In the genomic region with DNA sequence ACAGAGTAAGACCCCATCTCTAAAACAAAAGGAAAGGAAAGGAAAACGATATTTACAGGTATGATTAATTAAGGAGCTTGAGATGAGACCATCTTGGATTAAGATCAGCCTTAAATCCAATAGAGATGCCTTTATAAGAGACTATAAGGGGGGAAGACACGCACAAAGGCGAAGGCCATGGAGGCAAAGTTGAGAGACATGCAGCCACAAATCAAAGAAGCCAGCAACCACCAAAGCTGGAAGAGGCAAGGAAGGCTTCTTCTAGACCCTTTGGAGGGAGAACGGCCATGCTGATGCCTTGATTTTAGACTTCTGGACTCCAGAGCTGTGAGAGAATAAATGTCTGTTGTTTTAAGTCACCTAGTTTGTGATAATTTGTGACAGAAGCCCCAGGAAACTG, we compare ENCODE assay signal across 32 cellular contexts.
"Had no signal": no experiment of that assay in that cellular context is flagged by ENCODE, and none has a peak within 500 bp of the region (broad histone marks: within the 10 kb centered on the region; RNA-seq: fewer than 3 reads in every experiment).

No MANE protein-coding gene starts in this region.

- DNase-seq: activated B cell treated with CpG ODN at 0.5 μM for 24 hours; activated CD4-positive, alpha-beta memory T cell treated with anti-CD3 and anti-CD28 coated beads for 36 hours; activated CD4-positive, alpha-beta T cell treated with anti-CD3 and anti-CD28 coated beads for 4 hours; activated CD4-positive, alpha-beta T cell treated with anti-CD3 and anti-CD28 coated beads, Interleukin-2, amount 10 ng/mL, durations not matched to agents 24 days and 14 days; activated CD4-positive, alpha-beta T cell treated with anti-CD3 and anti-CD28 coated beads, Interleukin-2, amount 50 U/mL, for 1 hour; activated CD4-positive, alpha-beta T cell treated with anti-CD3 and anti-CD28 coated beads, Interleukin-2, amount 50 U/mL, for 4 hours; activated CD4-positive, CD25-positive, alpha-beta regulatory T cell treated with anti-CD3 and anti-CD28 coated beads, Interleukin-2, amount 50 U/mL, for 72 hours; activated CD8-positive, alpha-beta memory T cell treated with anti-CD3 and anti-CD28 coated beads, Interleukin-2, amount 50 U/mL, for 4 hours; activated CD8-positive, alpha-beta T cell treated with anti-CD3 and anti-CD28 coated beads for 36 hours; activated effector memory CD4-positive, alpha-beta T cell treated with Interleukin-2 at 50 U/mL for 16 hours; activated gamma-delta T cell; activated naive CD4-positive, alpha-beta T cell treated with anti-CD3 and anti-CD28 coated beads, Interleukin-2, amount 10 ng/mL, durations not matched to agents 7 days and 5 days; activated naive CD4-positive, alpha-beta T cell treated with Interleukin-2 at 50 U/mL for 16 hours; activated naive CD8-positive, alpha-beta T cell treated with anti-CD3 and anti-CD28 coated beads, Interleukin-2, amount 10 ng/mL, durations not matched to agents 7 days and 5 days; activated naive CD8-positive, alpha-beta T cell treated with anti-CD3 and anti-CD28 coated beads, Interleukin-2, amount 50 U/mL, for 24 hours; activated T-cell treated with anti-CD3 and anti-CD28 coated beads for 4 hours; activated T-cell treated with anti-CD3 and anti-CD28 coated beads, Interleukin-2, amount 50 U/mL, for 1 hour; activated T-cell treated with anti-CD3 and anti-CD28 coated beads, Interleukin-2, amount 50 U/mL, for 4 hours; activated T-cell treated with anti-CD3 and anti-CD28 coated beads, Interleukin-2, amount 50 U/mL, for 72 hours; amygdala; anterior cingulate cortex; caudate nucleus; cerebellar nuclear complex; T-helper 1 cell; T-helper 2 cell; T-helper 9 cell had no signal

- ATAC-seq: activated CD8-positive, alpha-beta T cell treated with anti-CD3 and anti-CD28 coated beads for 36 hours; activated naive CD8-positive, alpha-beta T cell treated with anti-CD3 and anti-CD28 coated beads, Interleukin-2, amount 50 U/mL, for 24 hours; activated T-cell treated with anti-CD3 and anti-CD28 coated beads, Interleukin-2, amount 50 U/mL, for 4 hours; activated T-cell treated with anti-CD3 and anti-CD28 coated beads, Interleukin-2, amount 50 U/mL, for 72 hours had no signal

- H3K27ac Mint-ChIP-seq: activated B cell treated with CpG ODN at 0.5 μM for 24 hours; activated CD4-positive, alpha-beta memory T cell treated with anti-CD3 and anti-CD28 coated beads for 36 hours; activated CD4-positive, alpha-beta T cell treated with anti-CD3 and anti-CD28 coated beads, Interleukin-2, amount 10 ng/mL, durations not matched to agents 24 days and 14 days; activated CD8-positive, alpha-beta T cell treated with anti-CD3 and anti-CD28 coated beads for 36 hours; activated naive CD4-positive, alpha-beta T cell treated with anti-CD3 and anti-CD28 coated beads, Interleukin-2, amount 10 ng/mL, durations not matched to agents 7 days and 5 days; activated naive CD8-positive, alpha-beta T cell; activated naive CD8-positive, alpha-beta T cell treated with anti-CD3 and anti-CD28 coated beads, Interleukin-2, amount 10 ng/mL, durations not matched to agents 7 days and 5 days; activated naive CD8-positive, alpha-beta T cell treated with anti-CD3 and anti-CD28 coated beads, Interleukin-2, amount 50 U/mL, for 24 hours; activated T-cell treated with anti-CD3 and anti-CD28 coated beads, Interleukin-2, amount 50 U/mL, for 72 hours; activated T-helper 2 cell treated with anti-CD3 and anti-CD28 coated beads, Interferon-gamma antibody, Interleukin-2, Interleukin-4, amounts not matched to agents 10 μg/mL and 5 μg/mL and 100 μg/mL, durations not matched to agents 14 hours and 24 hours and 36 hours; T-helper 1 cell treated with Interleukin-12 subunit alpha and Interleukin-12 subunit beta and Interleukin-4 antibody, amounts not matched to agents 30 μg/mL and 1 μg/mL, for 36 hours; T-helper 2 cell treated with Interferon-gamma antibody and Interleukin-4, amounts not matched to agents 5 μg/mL and 100 μg/mL, for 36 hours had no signal

- H3K9me3 Mint-ChIP-seq: activated B cell treated with CpG ODN at 0.5 μM for 24 hours; activated CD4-positive, alpha-beta memory T cell treated with anti-CD3 and anti-CD28 coated beads for 36 hours; activated CD8-positive, alpha-beta T cell treated with anti-CD3 and anti-CD28 coated beads for 36 hours; activated naive CD4-positive, alpha-beta T cell treated with anti-CD3 and anti-CD28 coated beads, Interleukin-2, amount 10 ng/mL, durations not matched to agents 7 days and 5 days; activated naive CD8-positive, alpha-beta T cell treated with anti-CD3 and anti-CD28 coated beads, Interleukin-2, amount 50 U/mL, for 24 hours; activated T-cell treated with anti-CD3 and anti-CD28 coated beads, Interleukin-2, amount 50 U/mL, for 4 hours; activated T-cell treated with anti-CD3 and anti-CD28 coated beads, Interleukin-2, amount 50 U/mL, for 72 hours; activated T-helper 2 cell treated with anti-CD3 and anti-CD28 coated beads, Interferon-gamma antibody, Interleukin-2, Interleukin-4, amounts not matched to agents 10 μg/mL and 5 μg/mL and 100 μg/mL, durations not matched to agents 14 hours and 24 hours and 36 hours; T-helper 2 cell treated with Interferon-gamma antibody and Interleukin-4, amounts not matched to agents 5 μg/mL and 100 μg/mL, for 36 hours had no signal

- H3K4me3 Mint-ChIP-seq: activated B cell treated with CpG ODN at 0.5 μM for 24 hours; activated CD4-positive, alpha-beta memory T cell treated with anti-CD3 and anti-CD28 coated beads for 36 hours; activated CD4-positive, alpha-beta T cell treated with anti-CD3 and anti-CD28 coated beads, Interleukin-2, amount 10 ng/mL, durations not matched to agents 24 days and 14 days; activated CD8-positive, alpha-beta T cell treated with anti-CD3 and anti-CD28 coated beads for 36 hours; activated naive CD4-positive, alpha-beta T cell treated with anti-CD3 and anti-CD28 coated beads, Interleukin-2, amount 10 ng/mL, durations not matched to agents 7 days and 5 days; activated naive CD8-positive, alpha-beta T cell; activated naive CD8-positive, alpha-beta T cell treated with anti-CD3 and anti-CD28 coated beads, Interleukin-2, amount 50 U/mL, for 24 hours; activated T-cell treated with anti-CD3 and anti-CD28 coated beads, Interleukin-2, amount 50 U/mL, for 4 hours; activated T-cell treated with anti-CD3 and anti-CD28 coated beads, Interleukin-2, amount 50 U/mL, for 72 hours; brain; central memory CD8-positive, alpha-beta T cell; T-helper 1 cell treated with Interleukin-12 subunit alpha and Interleukin-12 subunit beta and Interleukin-4 antibody, amounts not matched to agents 30 μg/mL and 1 μg/mL, for 36 hours; T-helper 2 cell treated with Interferon-gamma antibody and Interleukin-4, amounts not matched to agents 5 μg/mL and 100 μg/mL, for 36 hours had no signal

- H3K27me3 Mint-ChIP-seq: activated B cell treated with CpG ODN at 0.5 μM for 24 hours; activated CD4-positive, alpha-beta memory T cell treated with anti-CD3 and anti-CD28 coated beads for 36 hours; activated naive CD8-positive, alpha-beta T cell; activated naive CD8-positive, alpha-beta T cell treated with anti-CD3 and anti-CD28 coated beads, Interleukin-2, amount 50 U/mL, for 24 hours had no signal

- H3K36me3 Mint-ChIP-seq: activated CD4-positive, alpha-beta memory T cell treated with anti-CD3 and anti-CD28 coated beads for 36 hours; activated naive CD4-positive, alpha-beta T cell treated with anti-CD3 and anti-CD28 coated beads, Interleukin-2, amount 10 ng/mL, durations not matched to agents 7 days and 5 days; activated naive CD8-positive, alpha-beta T cell; brain had no signal
